In the genomic region with DNA sequence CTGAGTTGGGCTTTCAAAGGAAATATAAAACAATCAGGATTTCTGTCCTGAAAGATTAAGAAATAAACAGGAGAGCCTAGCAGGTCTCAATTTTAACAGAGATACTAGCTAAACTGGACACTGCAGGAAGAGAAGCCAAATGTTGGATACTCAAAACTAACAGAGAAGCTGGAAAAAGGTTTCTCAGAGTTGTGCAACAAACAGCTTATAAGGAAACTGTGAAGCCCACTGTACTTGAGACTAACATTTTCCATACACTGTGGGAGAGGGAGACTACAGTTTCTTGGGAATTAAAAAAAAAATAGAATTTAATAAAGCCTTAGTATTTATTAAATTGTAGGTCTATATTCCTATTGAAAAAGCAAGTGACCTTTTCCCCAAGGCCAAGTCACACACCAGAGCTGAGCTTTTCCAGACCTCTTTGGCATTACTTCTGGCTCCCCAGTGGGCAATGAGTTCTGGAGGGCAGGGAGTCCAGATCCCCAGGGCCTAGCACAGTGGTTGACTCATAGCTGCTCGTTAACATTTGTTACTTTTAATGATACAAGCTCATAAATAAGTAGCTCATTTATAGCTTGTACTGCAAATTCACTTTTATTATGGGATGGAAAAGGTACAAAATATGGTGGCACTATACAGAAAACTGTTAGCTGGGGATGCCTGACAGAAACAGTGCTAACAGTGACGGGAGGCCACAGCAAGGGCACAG, we compare ENCODE assay signal across 17 cellular contexts.
A peak's percentile ranks its signal among the peaks of the same experiment; 100 is the strongest.
DNase-seq lines count a peak whose midpoint lies in the region; ATAC-seq and TF ChIP-seq lines count a peak whose summit lies in the region.
"Had no signal": no experiment of that assay in that cellular context is flagged by ENCODE, and none has a peak within 500 bp of the region (broad histone marks: within the 10 kb centered on the region; RNA-seq: fewer than 3 reads in every experiment).

No MANE protein-coding gene starts in this region.

- H3K27me3 Mint-ChIP-seq in T-helper 17 cell (no peaks in the 10 kb centered on the region), chondrocyte (ENCODE audit: low read depth) (no peaks in the 10 kb centered on the region)

- peak overlapping the region; percentile 69 for H3K27ac ChIP-seq in BLaER1
- H3K27ac ChIP-seq: SJSA1, thyroid gland had no signal

- H3K4me1 ChIP-seq in BLaER1: peaks cover 66% of the 10 kb centered on the region

- H3K4me3 ChIP-seq in BLaER1 (0 out of 2 replicates have a peak overlapping the region, but pooled peaks have one; percentile 1), foreskin fibroblast (ENCODE audit: low read depth in 1 of 2, low read length in 2 of 2) (no peak overlapping the region)
- H3K4me3 ChIP-seq: lung, prostate gland, SJSA1, thyroid gland had no signal

- peak overlapping the region; percentile 81 for H3K4me2 ChIP-seq in BLaER1

- H3K9me3 Mint-ChIP-seq in chondrocyte (ENCODE audit: low read depth): no peaks in the 10 kb centered on the region

- H3K36me3 ChIP-seq in BLaER1: peaks cover 26% of the 10 kb centered on the region; the same call in 1 of the 2 replicates
- H3K36me3 ChIP-seq: prostate gland, thyroid gland had no signal

- H3K9ac ChIP-seq in BLaER1: peak overlapping the region; percentile 43; the same call in 1 of the 2 replicates

- H3K4me3 Mint-ChIP-seq in T-helper 17 cell (no peak overlapping the region), chondrocyte (ENCODE audit: unreplicated experiment) (no peak overlapping the region)

- H3K4me1 Mint-ChIP-seq in T-helper 17 cell (no peaks in the 10 kb centered on the region), chondrocyte (ENCODE audit: low read depth) (peaks cover 13% of the 10 kb centered on the region)

- H3K36me3 Mint-ChIP-seq in T-helper 17 cell (ENCODE audit: low read depth): peaks cover 14% of the 10 kb centered on the region
- peaks cover 15% of the 10 kb centered on the region for H3K36me3 Mint-ChIP-seq in chondrocyte (ENCODE audit: low read depth)

- peak overlapping the region; percentile 79 for H3K27ac Mint-ChIP-seq in T-helper 17 cell
- no peak overlapping the region for H3K27ac Mint-ChIP-seq in chondrocyte (ENCODE audit: unreplicated experiment)

- ATAC-seq in T-helper 17 cell (no peak), GM18867 (IDR thresholded peaks at IDR 0.05; ENCODE audit: unreplicated experiment) (no peak)

- no peaks in the 10 kb centered on the region for H4K20me1 ChIP-seq in BLaER1

- H3K27me3 ChIP-seq in BLaER1: no peaks in the 10 kb centered on the region
- H3K27me3 ChIP-seq: SJSA1, thyroid gland had no signal

- H3K9me3 ChIP-seq in BLaER1 (no peaks in the 10 kb centered on the region), T-helper 17 cell (ENCODE audit: control insufficient read depth, low read length, poor library complexity, severe bottlenecking) (no peaks in the 10 kb centered on the region)
- H3K9me3 ChIP-seq: prostate gland, SJSA1, thyroid gland had no signal

- no peak for DNase-seq in T-helper 17 cell
- peak; percentile 39 to 60 for DNase-seq in foreskin fibroblast
- DNase-seq in renal cortical epithelial cell (ENCODE audit: low read depth): peak; percentile 70
- DNase-seq in SW480 (ENCODE audit: low spot score): no peak
- no peak for DNase-seq in chondrocyte (ENCODE audit: low spot score)
- DNase-seq in hypothalamus (lab: John Stamatoyannopoulos, UW): no peak
- DNase-seq: activated CD4-positive, alpha-beta T cell treated with anti-CD3 and anti-CD28 coated beads for 1 hour; AML-193; central memory CD4-positive, alpha-beta T cell; NCI-H1092 treated with DMSO at 0.1 percent for 48 hours; NCI-H748 treated with DMSO at 0.1 percent for 48 hours; thyroid gland had no signal

- no peak for TF ChIP-seq CTCF in foreskin fibroblast (IDR thresholded peaks at IDR 0.05; ENCODE audit: low read depth, low read length)
- no peak for TF ChIP-seq CTCF in chondrocyte (IDR thresholded peaks at IDR 0.05)

Comparison
In these comparisons a context has a peak if more than half of its experiments do, and no peak if none do; other contexts are left out.
1. DNase-seq: peak in foreskin fibroblast (2 of 2) and renal cortical epithelial cell (single experiment); none in T-helper 17 cell (0 of 3), SW480 (single experiment), chondrocyte (single experiment) and hypothalamus (0 of 51).